Comparison of ENCODE assay signal across 27 cellular contexts in the genomic region with DNA sequence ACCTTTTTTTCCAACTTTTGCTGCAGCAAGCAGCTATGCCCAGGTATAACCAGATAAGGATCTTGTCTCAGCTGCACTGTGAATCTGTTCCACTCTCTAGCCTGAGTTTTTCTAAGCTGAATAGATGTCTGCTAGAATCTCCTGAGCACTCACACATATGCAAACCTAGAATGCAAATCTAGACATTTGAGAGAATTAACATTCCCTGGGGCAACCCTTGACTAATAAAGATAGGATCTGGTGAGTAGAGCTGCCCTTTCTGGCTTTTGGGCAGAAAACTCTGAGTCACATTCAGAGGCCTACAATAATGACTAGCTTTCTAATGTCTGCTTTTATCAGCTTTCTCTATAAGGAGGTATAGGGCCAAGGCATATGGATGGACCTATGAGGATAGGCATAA.
"Had no signal": no experiment of that assay in that cellular context is flagged by ENCODE, and none has a peak within 500 bp of the region (broad histone marks: within the 10 kb centered on the region; RNA-seq: fewer than 3 reads in every experiment).

No MANE protein-coding gene starts in this region.

- H3K36me3 ChIP-seq: esophagus squamous epithelium, gastrocnemius medialis, pancreas, prostate gland, stomach, tibial artery had no signal

- DNase-seq: activated CD4-positive, alpha-beta memory T cell treated with anti-CD3 and anti-CD28 coated beads for 36 hours; activated CD4-positive, alpha-beta T cell treated with anti-CD3 and anti-CD28 coated beads for 48 hours; activated CD8-positive, alpha-beta memory T cell treated with anti-CD3 and anti-CD28 coated beads, Interleukin-2, amount 50 U/mL, for 4 hours; activated gamma-delta T cell treated with Interleukin-2 at 50 U/mL for 16 hours; activated naive CD4-positive, alpha-beta T cell treated with anti-CD3 and anti-CD28 coated beads, Interleukin-2, amount 50 U/mL, for 16 hours; activated T-cell treated with anti-CD3 and anti-CD28 coated beads, Interleukin-2, amount 50 U/mL, for 1 hour; dermis blood vessel endothelial cell; effector CD4-positive, alpha-beta T cell; esophagus squamous epithelium; gastrocnemius medialis; glutamatergic neuron; left cardiac atrium; left ventricle myocardium superior; naive thymus-derived CD4-positive, alpha-beta T cell; nucleus accumbens; pancreas; retina; stimulated activated CD4-positive, alpha-beta T cell treated with anti-CD3 and anti-CD28 coated beads, Interleukin-12 subunit alpha, Interleukin-12 subunit beta, amount 100 ng/mL, for 4 hours; stimulated activated CD4-positive, alpha-beta T cell treated with anti-CD3 and anti-CD28 coated beads, Interleukin-4, amount 100 ng/mL, for 1 hour; stomach; T-helper 1 cell; tibial artery had no signal

- H3K4me1 Mint-ChIP-seq: mesothelial cell of epicardium; naive thymus-derived CD4-positive, alpha-beta T cell had no signal

- H3K27me3 ChIP-seq: esophagus squamous epithelium, gastrocnemius medialis, pancreas, stomach had no signal

- H3K4me3 ChIP-seq: esophagus squamous epithelium, gastrocnemius medialis, pancreas, prostate gland, skin epidermis, stomach, tibial artery had no signal

- H3K4me3 Mint-ChIP-seq: activated CD4-positive, alpha-beta memory T cell treated with anti-CD3 and anti-CD28 coated beads for 36 hours; mesothelial cell of epicardium; naive thymus-derived CD4-positive, alpha-beta T cell had no signal

- H3K4me1 ChIP-seq: esophagus squamous epithelium, gastrocnemius medialis, pancreas, prostate gland, stomach, tibial artery had no signal

- ATAC-seq: gastrocnemius medialis; left cardiac atrium; left ventricle myocardium superior; naive thymus-derived CD4-positive, alpha-beta T cell; pancreas; sciatic nerve had no signal

- H3K9me3 Mint-ChIP-seq: activated CD4-positive, alpha-beta memory T cell treated with anti-CD3 and anti-CD28 coated beads for 36 hours; mesothelial cell of epicardium had no signal

- H3K36me3 Mint-ChIP-seq: activated CD4-positive, alpha-beta memory T cell treated with anti-CD3 and anti-CD28 coated beads for 36 hours; mesothelial cell of epicardium; naive thymus-derived CD4-positive, alpha-beta T cell had no signal

- H3K27ac Mint-ChIP-seq: activated CD4-positive, alpha-beta memory T cell treated with anti-CD3 and anti-CD28 coated beads for 36 hours; mesothelial cell of epicardium; naive thymus-derived CD4-positive, alpha-beta T cell had no signal

- H3K27ac ChIP-seq: epithelial cell of prostate, esophagus squamous epithelium, gastrocnemius medialis, pancreas, prostate gland, skin epidermis, stomach, tibial artery had no signal

- H3K9me3 ChIP-seq: esophagus squamous epithelium, gastrocnemius medialis, pancreas, prostate gland, stomach, tibial artery had no signal
